ENCODE assay signal across 16 cellular contexts in the genomic region with DNA sequence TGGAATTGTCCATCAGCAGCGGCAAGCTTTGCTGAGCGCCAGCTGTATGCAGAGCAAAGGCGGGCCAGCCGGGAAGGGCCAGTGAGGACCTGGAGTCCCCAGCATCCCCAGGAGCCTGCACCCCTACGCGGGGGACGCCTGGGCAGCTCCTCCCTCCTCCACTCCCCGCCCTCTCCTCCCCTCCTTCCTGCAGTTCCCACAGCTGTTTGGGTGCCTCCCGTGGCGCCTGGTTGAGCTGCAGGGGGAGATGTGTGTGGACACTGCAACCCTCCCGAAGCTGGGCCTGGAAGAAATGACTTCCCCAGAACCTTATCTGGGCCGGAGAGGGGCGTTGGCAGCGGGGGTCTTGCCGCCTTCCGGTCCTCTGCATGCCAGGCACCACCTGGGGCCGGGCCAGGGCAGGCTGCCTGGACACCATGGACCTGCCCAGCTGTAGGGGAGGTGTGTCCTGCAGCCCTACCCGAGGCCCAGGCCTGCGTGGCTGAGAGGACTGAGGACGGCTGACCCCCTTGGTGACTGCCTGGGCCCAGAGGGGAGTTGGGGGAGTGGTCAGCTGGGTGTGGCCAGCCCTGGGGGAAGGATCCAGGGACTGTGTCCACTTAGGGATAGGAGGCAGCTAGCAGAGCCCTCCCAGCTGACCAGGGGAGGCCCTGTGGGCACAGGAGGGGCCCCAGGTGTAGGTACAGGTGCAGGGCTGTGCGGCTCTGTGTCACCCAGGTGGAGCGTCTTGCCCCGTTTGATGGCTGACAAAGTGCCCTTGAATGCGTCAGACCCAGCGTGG. TPM values are rescaled to one million over a fixed set of nuclear protein-coding genes. Genes with fewer than 3 reads are reported as not detected.
DNase-seq lines count a peak whose midpoint lies in the region; ATAC-seq and TF ChIP-seq lines count a peak whose summit lies in the region.
"Had no signal": no experiment of that assay in that cellular context is flagged by ENCODE, and none has a peak within 500 bp of the region (broad histone marks: within the 10 kb centered on the region; RNA-seq: fewer than 3 reads in every experiment).

No MANE protein-coding gene starts in this region.

- intact Hi-C loops in IMR-90 (cut with micrococcal nuclease) = loop anchor here (10.0 kb wide), 1 partner anchor 209 kb away; a partner anchor contains a TSS
- intact Hi-C loops in ovary (cut with DNase I) = loop anchor here in 1 of 4 donors (10.0 kb wide), 1 partner anchor 199 kb away; no protein-coding TSS in a partner anchor

- H3K27ac ChIP-seq in C4-2B (peak overlapping the region; percentile 96), IMR-90 (ENCODE audit: insufficient read depth, low read length) (no peak overlapping the region), duodenal mucosa (ENCODE audit: low read depth, low read length) (peak overlapping the region; percentile 42), ovary (no peak overlapping the region)

- in situ Hi-C loops in IMR-90 (cut with MboI; ENCODE audit: low sequenced_read_pairs) = no loop called here

- ATAC-seq in IMR-90 (ENCODE audit: low read depth) (peak; percentile 50), HG03159 (IDR thresholded peaks at IDR 0.05; ENCODE audit: unreplicated experiment) (no peak)

- no peak for TF ChIP-seq RAD21 in IMR-90 (IDR thresholded peaks at IDR 0.05; ENCODE audit: low read length)

- POLR2A ChIA-PET in IMR-90 (lab: Charles Lee; ENCODE audit: unreplicated experiment) = no interaction called here

- H3K9me3 ChIP-seq in IMR-90 (ENCODE audit: control insufficient read depth, insufficient read depth, low read length) = no peaks in the 10 kb centered on the region
- no peaks in the 10 kb centered on the region for H3K9me3 ChIP-seq in duodenal mucosa (ENCODE audit: control insufficient read depth in 1 of 2, low read length in 2 of 2)
- H3K9me3 ChIP-seq in ovary = no peaks in the 10 kb centered on the region

- H3K27me3 ChIP-seq in IMR-90 (ENCODE audit: control insufficient read depth, insufficient read depth, low read length) (peaks cover 16% of the 10 kb centered on the region), duodenal mucosa (ENCODE audit: control insufficient read depth in 1 of 2, insufficient read depth in 2 of 2, low read length in 2 of 2) (peaks cover 4 to 11% of the 10 kb centered on the region in 2 donors), ovary (no peaks in the 10 kb centered on the region)

- no peak for TF ChIP-seq CTCF in C4-2B (conservative IDR thresholded peaks at IDR 0.05)
- no peak for TF ChIP-seq CTCF in IMR-90 (conservative IDR thresholded peaks at IDR 0.05; ENCODE audit: low read depth, low read length)
- no peak for TF ChIP-seq CTCF in ovary (IDR thresholded peaks at IDR 0.05)

- H2BK15ac ChIP-seq in IMR-90 (ENCODE audit: low read depth, low read length) = no peak overlapping the region

- BruUV-seq in IMR-90 (replicated peaks; lab: Mats Ljungman, UMichigan) = no TSS peak

- H4K91ac ChIP-seq in IMR-90 (ENCODE audit: insufficient read depth, low read depth, low read length) = no peak overlapping the region

- no peak overlapping the region for H2BK20ac ChIP-seq in IMR-90 (ENCODE audit: low read depth, low read length)

- 69% methylated on average over 7 of the region's 25 CpGs; no CpG with 5 or more reads in 1 of the 2 experiments for WGBS in IMR-90 (ENCODE audit: extremely low coverage in 2 of 2, insufficient read length in 1 of 2), 2 experiments
- 32 to 51% (median 33%) methylated on average over 21 to 25 of the region's 25 CpGs for WGBS in ovary, 3 donors

- H3K4me1 ChIP-seq in IMR-90 (ENCODE audit: control insufficient read depth, insufficient read depth, low read length) (peaks cover 5% of the 10 kb centered on the region; the same call in 1 of the 2 replicates), duodenal mucosa (ENCODE audit: control insufficient read depth in 1 of 2, insufficient read depth in 2 of 2, low read length in 2 of 2) (peaks cover 21 to 32% of the 10 kb centered on the region in 2 donors), ovary (ENCODE audit: insufficient read depth) (no peaks in the 10 kb centered on the region)

- H2BK5ac ChIP-seq in IMR-90 (ENCODE audit: low read depth, low read length, poor library complexity, severe bottlenecking) = no peak overlapping the region

- H3K23ac ChIP-seq in IMR-90 (ENCODE audit: low read depth, low read length) = no peak overlapping the region

- H3K79me1 ChIP-seq in IMR-90 (ENCODE audit: low read depth in 1 of 2, low read length in 2 of 2) = no peaks in the 10 kb centered on the region

- H3K14ac ChIP-seq in IMR-90 (replicated peaks; ENCODE audit: low read depth, low read length) = no peak overlapping the region

- no peak overlapping the region for H2BK120ac ChIP-seq in IMR-90 (ENCODE audit: low read depth, low read length)

- no peak overlapping the region for H3K9ac ChIP-seq in IMR-90 (ENCODE audit: low read depth, low read length)
- H3K9ac ChIP-seq in duodenal mucosa (ENCODE audit: low read depth in 1 of 2, low read length in 2 of 2) = peak overlapping the region in 1 of 2 donors; percentile 9

- CTCF ChIA-PET in IMR-90 (lab: Yijun Ruan, JAX) = no interaction called here

- H2AFZ ChIP-seq in IMR-90 (replicated peaks; ENCODE audit: low read length, poor library complexity) = no peak overlapping the region

- H3K4ac ChIP-seq in IMR-90 (ENCODE audit: low read depth, low read length) = no peak overlapping the region

- no peaks in the 10 kb centered on the region for H3K36me3 ChIP-seq in IMR-90 (ENCODE audit: control insufficient read depth, insufficient read depth, low read length)
- H3K36me3 ChIP-seq in duodenal mucosa (ENCODE audit: control insufficient read depth in 1 of 2, insufficient read depth in 2 of 2, low read length in 2 of 2) = no peaks in the 10 kb centered on the region
- no peaks in the 10 kb centered on the region for H3K36me3 ChIP-seq in ovary

- dilution Hi-C loops in IMR-90 (cut with HindIII; ENCODE audit: low sequenced_read_pairs, unreplicated experiment) = no loop called here

- H4K20me1 ChIP-seq in IMR-90 (ENCODE audit: insufficient read depth, low read length) = no peaks in the 10 kb centered on the region

- peak overlapping the region; percentile 16 for H2AK9ac ChIP-seq in IMR-90 (replicated peaks; ENCODE audit: low read depth, low read length, poor library complexity)

- H3K4me3 ChIP-seq in IMR-90 (ENCODE audit: insufficient read depth, low read depth, low read length) (no peak overlapping the region), duodenal mucosa (ENCODE audit: low read depth in 1 of 2, low read length in 2 of 2) (no peak overlapping the region), ovary (no peak overlapping the region)

- H4K5ac ChIP-seq in IMR-90 (ENCODE audit: low read depth, low read length) = no peak overlapping the region

- DNase-seq in IMR-90 (no peak), ovary (peak in 4 of 5 donors; percentile 4 to 35 (median 12)), NCI-H1048 (lab: John Stamatoyannopoulos, UW) (no peak)
- DNase-seq in stimulated activated CD4-positive, alpha-beta T cell treated with anti-CD3 and anti-CD28 coated beads, Interleukin-15, amount 100 ng/mL, for 24 hours = no peak
- DNase-seq in activated naive CD4-positive, alpha-beta T cell treated with Interleukin-2 at 50 U/mL for 16 hours = no peak
- DNase-seq: activated CD4-positive, alpha-beta T cell treated with anti-CD3 and anti-CD28 coated beads for 1 hour; CD4-positive, alpha-beta T cell; mesenchymal stem cell; NCI-H1694; NCI-H510A treated with DMSO at 0.1 percent for 48 hours; OCI-M1; SW 1271 had no signal

- no peak for TF ChIP-seq EP300 in ovary (IDR thresholded peaks at IDR 0.05)

- H3K4me2 ChIP-seq in IMR-90 (ENCODE audit: low read depth, low read length) = no peak overlapping the region

- H3K9me1 ChIP-seq in IMR-90 (ENCODE audit: insufficient read depth, low read length) = no peaks in the 10 kb centered on the region

- no peak overlapping the region for H3K56ac ChIP-seq in IMR-90 (ENCODE audit: extremely low read depth, insufficient read depth, low read length)

- H2AK5ac ChIP-seq in IMR-90 (ENCODE audit: low read depth, low read length) = no peak overlapping the region

- TF ChIP-seq POLR2A in IMR-90 (IDR thresholded peaks at IDR 0.05; ENCODE audit: low read depth, low read length) (no peak), ovary (IDR thresholded peaks at IDR 0.05) (no peak)

- H3K18ac ChIP-seq in IMR-90 (ENCODE audit: low read depth, low read length) = no peak overlapping the region

- no peak overlapping the region for H4K8ac ChIP-seq in IMR-90 (ENCODE audit: low read depth in 2 of 2, low read length in 2 of 2)

TF ChIP-seq in IMR-90, 13 proteins besides CTCF, POLR2A, EP300 and RAD21:
- TF ChIP-seq CHD1 (IDR thresholded peaks at IDR 0.05; ENCODE audit: low read depth, low read length) (no peak), RFX5 (IDR thresholded peaks at IDR 0.05; ENCODE audit: low read depth, low read length) (no peak), RCOR1 (IDR thresholded peaks at IDR 0.05; ENCODE audit: insufficient replicate concordance, low read length) (no peak)
- TF ChIP-seq, protein P1, sequence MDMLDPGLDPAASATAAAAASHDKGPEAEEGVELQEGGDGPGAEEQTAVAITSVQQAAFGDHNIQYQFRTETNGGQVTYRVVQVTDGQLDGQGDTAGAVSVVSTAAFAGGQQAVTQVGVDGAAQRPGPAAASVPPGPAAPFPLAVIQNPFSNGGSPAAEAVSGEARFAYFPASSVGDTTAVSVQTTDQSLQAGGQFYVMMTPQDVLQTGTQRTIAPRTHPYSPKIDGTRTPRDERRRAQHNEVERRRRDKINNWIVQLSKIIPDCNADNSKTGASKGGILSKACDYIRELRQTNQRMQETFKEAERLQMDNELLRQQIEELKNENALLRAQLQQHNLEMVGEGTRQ (IDR thresholded peaks at IDR 0.05; ENCODE audit: low read depth, low read length) = no peak

RNA-seq across cellular contexts. Expression of a gene that starts 16.8 kb away (rescaled TPM):
- total RNA-seq in IMR-90 (2012; rRNA removed) = not detected in 2 replicates
- polyA plus RNA-seq in IMR-90 (2012; rRNA removed) = not detected in 2 replicates
- polyA plus RNA-seq in IMR-90 (2012; cell fraction: cytosol; rRNA removed) = not detected in 2 replicates
- not detected in 2 replicates for polyA plus RNA-seq in IMR-90 (2012; cell fraction: nucleus; rRNA removed; ENCODE audit: low replicate concordance)
- total RNA-seq in ovary = 1 to 10 TPM in 1 of 7 donors, under 1 TPM in 5, not detected in 1; 0.23 to 7.2 (median 0.41) TPM
- under 1 TPM; 0.02 to 0.06 TPM for polyA plus RNA-seq in ovary
- total RNA-seq: CD4-positive, alpha-beta T cell; frontal cortex had no signal

RNA-seq across cellular contexts. Expression of a gene that starts 21.4 kb away (rescaled TPM):
- total RNA-seq in IMR-90 (2012; rRNA removed) = not detected in 2 replicates
- polyA plus RNA-seq in IMR-90 (2012; rRNA removed) = not detected in 2 replicates
- polyA plus RNA-seq in IMR-90 (2012; cell fraction: cytosol; rRNA removed) = not detected in 2 replicates
- not detected in 2 replicates for polyA plus RNA-seq in IMR-90 (2012; cell fraction: nucleus; rRNA removed; ENCODE audit: low replicate concordance)
- 1 to 10 TPM in 1 of 7 donors, under 1 TPM in 3, not detected in 3; 0.02 to 3.3 (median 0.27) TPM for total RNA-seq in ovary
- under 1 TPM in 1 of 2 donors, not detected in 1; 0.02 TPM for polyA plus RNA-seq in ovary
- total RNA-seq: CD4-positive, alpha-beta T cell; frontal cortex had no signal

Comparison
In these comparisons a context has a peak if more than half of its experiments do, and no peak if none do; other contexts are left out.
1. H3K27ac ChIP-seq: peak in C4-2B (single experiment) and duodenal mucosa (single experiment); none in IMR-90 (single experiment) and ovary (0 of 2).
2. DNase-seq: peak in ovary (4 of 5); none in IMR-90 (single experiment), stimulated activated CD4-positive, alpha-beta T cell treated with anti-CD3 and anti-CD28 coated beads, Interleukin-15, amount 100 ng/mL, for 24 hours (single experiment), activated naive CD4-positive, alpha-beta T cell treated with Interleukin-2 at 50 U/mL for 16 hours (single experiment) and NCI-H1048 (single experiment).